18 cellular contexts compared by ENCODE assay signal in genomic region chr18:70355620-70356385, GRCh38.
DNase-seq lines count a peak whose midpoint lies in the region; ATAC-seq, FAIRE-seq and TF ChIP-seq lines count a peak whose summit lies in the region.
"Had no signal": no experiment of that assay in that cellular context is flagged by ENCODE, and none has a peak within 500 bp of the region (broad histone marks: within the 10 kb centered on the region; RNA-seq: fewer than 3 reads in every experiment).

No MANE protein-coding gene starts in this region.

- no peak overlapping the region for H3T11ph ChIP-seq in H9 (ENCODE audit: low read length)

- no peaks in the 10 kb centered on the region for H3K79me2 ChIP-seq in H9 (ENCODE audit: insufficient read depth, low read length)
- no peaks in the 10 kb centered on the region for H3K79me2 ChIP-seq in PC-3 (ENCODE audit: low read length)
- no peaks in the 10 kb centered on the region for H3K79me2 ChIP-seq in keratinocyte (ENCODE audit: control insufficient read depth, insufficient read depth, low read length)

- no peaks in the 10 kb centered on the region for H3K9me1 ChIP-seq in keratinocyte (ENCODE audit: control insufficient read depth, extremely low read depth, insufficient read depth, low read length)

- H3K4me2 ChIP-seq in H9 (ENCODE audit: insufficient read depth, insufficient read length, low read length) = no peak overlapping the region
- no peak overlapping the region; the same call in 1 of the 2 replicates for H3K4me2 ChIP-seq in PC-3 (ENCODE audit: low read length)
- H3K4me2 ChIP-seq in keratinocyte (ENCODE audit: control insufficient read depth, extremely low read depth, insufficient read depth, low read depth, low read length) = no peak overlapping the region
- H3K4me2 ChIP-seq: BLaER1 treated with 17β-estradiol and CSF1 and Interleukin-3, amounts not matched to agents 10 nM and 100 nM had no signal

- no peak overlapping the region for H2BK120ac ChIP-seq in H9 (ENCODE audit: low read depth, low read length, poor library complexity, severe bottlenecking)

- H4K5ac ChIP-seq in H9 (ENCODE audit: insufficient read length, low read depth, low read length) = no peak overlapping the region

- H3K9me3 ChIP-seq in H9 (ENCODE audit: control insufficient read depth, low read depth, low read length) (no peaks in the 10 kb centered on the region), PC-3 (ENCODE audit: low read length) (peaks cover 13% of the 10 kb centered on the region), keratinocyte (ENCODE audit: control insufficient read depth, low read depth, low read length) (peaks cover 2% of the 10 kb centered on the region), psoas muscle (peaks cover 4% of the 10 kb centered on the region)

- peaks cover 5% of the 10 kb centered on the region in 2 experiments for H3K9me3 Mint-ChIP-seq in H9

- no peak overlapping the region for H3K14ac ChIP-seq in H9 (ENCODE audit: insufficient read depth, low read length)

- H3K36me3 Mint-ChIP-seq in H9 (ENCODE audit: insufficient read depth in 1 of 3, low read depth in 3 of 3) = peaks cover 8 to 18% (median 10%) of the 10 kb centered on the region in 3 experiments

- H4K20me1 ChIP-seq in H9 (ENCODE audit: control insufficient read depth, insufficient read depth, insufficient read length) = no peaks in the 10 kb centered on the region
- H4K20me1 ChIP-seq in PC-3 (ENCODE audit: low read length) = no peaks in the 10 kb centered on the region
- no peaks in the 10 kb centered on the region for H4K20me1 ChIP-seq in keratinocyte (ENCODE audit: control insufficient read depth, extremely low read depth, insufficient read depth, low read length)
- H4K20me1 ChIP-seq: BLaER1 treated with 17β-estradiol and CSF1 and Interleukin-3, amounts not matched to agents 10 nM and 100 nM had no signal

- DNase-seq in NCI-H1105 treated with DMSO at 0.1 percent for 48 hours (lab: John Stamatoyannopoulos, UW) (peak; percentile 23), NCI-H1105 (lab: John Stamatoyannopoulos, UW) (no peak), H9 (no peak), PC-3 (no peak), keratinocyte (ENCODE audit: low read depth, low spot score) (no peak), psoas muscle (no peak), GM03348 (ENCODE audit: low spot score) (no peak)
- DNase-seq: KG1, NCI-H1092 treated with DMSO at 0.1 percent for 48 hours, NCI-H1930, NCI-H226, NCI-H774, SIG-M5, SW 1271 had no signal

- H3K4me3 ChIP-seq in PC-3 (ENCODE audit: low read length) (no peak overlapping the region), keratinocyte (ENCODE audit: control insufficient read depth in 2 of 3, extremely low read depth in 1 of 3, insufficient read depth in 2 of 3, low read depth in 1 of 3, low read length in 3 of 3) (no peak overlapping the region), psoas muscle (no peak overlapping the region)
- H3K4me3 ChIP-seq: BLaER1 treated with 17β-estradiol and CSF1 and Interleukin-3, amounts not matched to agents 10 nM and 100 nM had no signal

- H3K36me3 ChIP-seq in PC-3 (ENCODE audit: low read depth, low read length) (peaks cover 26% of the 10 kb centered on the region), keratinocyte (ENCODE audit: control insufficient read depth in 2 of 2, extremely low read depth in 1 of 2, insufficient read depth in 2 of 2, low read length in 2 of 2) (peaks cover 0 to 2% of the 10 kb centered on the region in 2 experiments), psoas muscle (ENCODE audit: insufficient read depth in 1 of 2, low read depth in 1 of 2) (peaks cover 0 to 14% of the 10 kb centered on the region in 2 donors)

- H3K27ac ChIP-seq in H9 (ENCODE audit: insufficient read length, low read depth, low read length) (no peak overlapping the region), PC-3 (ENCODE audit: low read length) (peak overlapping the region; percentile 99), keratinocyte (ENCODE audit: control insufficient read depth, insufficient read depth, low read length) (no peak overlapping the region), psoas muscle (no peak overlapping the region)
- H3K27ac ChIP-seq: 22Rv1; BLaER1 treated with 17β-estradiol and CSF1 and Interleukin-3, amounts not matched to agents 10 nM and 100 nM had no signal

- H3K4ac ChIP-seq in H9 (ENCODE audit: low read depth, low read length) = no peak overlapping the region

- intact Hi-C loops in PC-3 (cut with micrococcal nuclease) = loop anchor here (2.0 to 5.0 kb wide), 2 partner anchors 54 to 159 kb away; no protein-coding TSS in a partner anchor
- intact Hi-C loops in psoas muscle (cut with DNase I) = no loop called here

- peaks cover 11% of the 10 kb centered on the region for H3F3A ChIP-seq in PC-3 (ENCODE audit: low read length, unreplicated experiment)

- no peak overlapping the region for H2BK12ac ChIP-seq in H9 (ENCODE audit: insufficient read length, low read depth, low read length)

- no peak overlapping the region for H3K9ac ChIP-seq in H9 (ENCODE audit: extremely low read depth, insufficient read length, low read length)
- H3K9ac ChIP-seq in PC-3 (ENCODE audit: low read length) = no peak overlapping the region
- H3K9ac ChIP-seq in keratinocyte (ENCODE audit: control insufficient read depth, extremely low read depth, insufficient read depth, low read length) = no peak overlapping the region
- H3K9ac ChIP-seq: BLaER1 treated with 17β-estradiol and CSF1 and Interleukin-3, amounts not matched to agents 10 nM and 100 nM had no signal

- no peak overlapping the region for H2AK5ac ChIP-seq in H9 (ENCODE audit: insufficient read length, low read length)

- no peaks in the 10 kb centered on the region for H3K27me3 Mint-ChIP-seq in H9 (ENCODE audit: low read depth)

- no peaks in the 10 kb centered on the region for H3K79me1 ChIP-seq in H9 (ENCODE audit: insufficient read depth, low read depth, low read length, poor library complexity, severe bottlenecking)

- H4K8ac ChIP-seq in H9 (replicated peaks; ENCODE audit: insufficient read length, low read depth, low read length) = no peak overlapping the region

- no peak for ATAC-seq in PC-3
- no peak for ATAC-seq in GM18868 (IDR thresholded peaks at IDR 0.05; ENCODE audit: unreplicated experiment)
- ATAC-seq in psoas muscle = no peak

- H4K91ac ChIP-seq in H9 (ENCODE audit: insufficient read length, low read depth, low read length) = no peak overlapping the region

- H2BK20ac ChIP-seq in H9 (ENCODE audit: low read depth, low read length, poor library complexity, severe bottlenecking) = no peak overlapping the region

- no peak overlapping the region for H2BK5ac ChIP-seq in H9 (ENCODE audit: insufficient read length, low read length)

- POLR2A ChIA-PET in PC-3 (lab: Charles Lee; ENCODE audit: unreplicated experiment) = no interaction called here

- H3K27me3 ChIP-seq in H9 (ENCODE audit: insufficient read depth, low read length) = no peaks in the 10 kb centered on the region
- H3K27me3 ChIP-seq in PC-3 (ENCODE audit: low read length) = no peaks in the 10 kb centered on the region
- H3K27me3 ChIP-seq in keratinocyte (ENCODE audit: control insufficient read depth, extremely low read depth, insufficient read depth, low read length) = no peaks in the 10 kb centered on the region
- no peaks in the 10 kb centered on the region for H3K27me3 ChIP-seq in psoas muscle (ENCODE audit: insufficient read depth in 3 of 3, low read length in 2 of 3)
- H3K27me3 ChIP-seq: BLaER1 treated with 17β-estradiol and CSF1 and Interleukin-3, amounts not matched to agents 10 nM and 100 nM had no signal

- H3K9me2 ChIP-seq in PC-3 (replicated peaks; ENCODE audit: low read length) = no peaks in the 10 kb centered on the region

- CTCF ChIA-PET in PC-3 (lab: Charles Lee) = interaction anchor here (0.6 to 1.0 kb wide), 2 partner anchors 66 to 93 kb away, joined by 3 to 5 read pairs; no protein-coding TSS in a partner anchor

- WGBS in H9 (ENCODE audit: extremely low coverage, insufficient read length, low lambda C conversion rate) = no CpG with 5 or more reads among the region's 5 CpGs
- WGBS in psoas muscle, 3 donors = 64 to 73% (median 66%) methylated on average over 5 of the region's 5 CpGs

- H3K56ac ChIP-seq in H9 (ENCODE audit: insufficient read length, low read depth, low read length) = no peak overlapping the region

- H3K27ac Mint-ChIP-seq in H9 = peak overlapping the region in 2 of 3 experiments; percentile 59 to 66; a peak in 3 of 7 replicates
- H3K27ac Mint-ChIP-seq: T-helper 2 cell treated with Interferon-gamma antibody and Interleukin-4, amounts not matched to agents 5 μg/mL and 100 μg/mL, for 36 hours had no signal

- H3K23me2 ChIP-seq in H9 (ENCODE audit: insufficient read length, low read depth, low read length, poor library complexity, severe bottlenecking) = no peaks in the 10 kb centered on the region

- TF ChIP-seq CTCF in H9 (conservative IDR thresholded peaks at IDR 0.05) (no peak), PC-3 (conservative IDR thresholded peaks at IDR 0.05; ENCODE audit: low read depth, low read length) (no peak), keratinocyte (optimal IDR thresholded peaks at IDR 0.05 in 1 of 3, IDR thresholded peaks at IDR 0.05 in 1 of 3, conservative IDR thresholded peaks at IDR 0.05 in 1 of 3; ENCODE audit: extremely low read depth in 1 of 3, insufficient read depth in 2 of 3, low read length in 3 of 3) (no peak), psoas muscle (IDR thresholded peaks at IDR 0.05) (no peak)

- no peak overlapping the region; a peak in 1 of 5 replicates for H3K4me3 Mint-ChIP-seq in H9
- H3K4me3 Mint-ChIP-seq: T-helper 2 cell treated with Interferon-gamma antibody and Interleukin-4, amounts not matched to agents 5 μg/mL and 100 μg/mL, for 36 hours had no signal

- peaks cover 2% of the 10 kb centered on the region; the same call in 1 of the 2 replicates for H3K4me1 ChIP-seq in H9 (ENCODE audit: insufficient read depth, low read length)
- peaks cover 42% of the 10 kb centered on the region for H3K4me1 ChIP-seq in PC-3 (ENCODE audit: insufficient read depth, low read length)
- H3K4me1 ChIP-seq in keratinocyte (ENCODE audit: control insufficient read depth, extremely low read depth, insufficient read depth, low read length) = peaks cover 17% of the 10 kb centered on the region
- H3K4me1 ChIP-seq in psoas muscle = no peaks in the 10 kb centered on the region

- no TSS peak for BruUV-seq in PC-3 (replicated peaks; lab: Mats Ljungman, UMichigan)

- H3K23ac ChIP-seq in H9 (ENCODE audit: insufficient read length, low read depth, low read length) = no peak overlapping the region

- H2AFZ ChIP-seq in H9 (ENCODE audit: low read length) (no peak overlapping the region), PC-3 (ENCODE audit: low read length) (no peak overlapping the region), keratinocyte (ENCODE audit: control insufficient read depth, low read length) (no peak overlapping the region)

- dilution Hi-C loops in keratinocyte (cut with MboI; ENCODE audit: extremely low pct_ligation_motif_present, low sequenced_read_pairs) = no loop called here

- H2BK15ac ChIP-seq in H9 (ENCODE audit: low read depth, low read length) = no peak overlapping the region

- H3K4me1 Mint-ChIP-seq in H9 = peaks cover 27 to 28% of the 10 kb centered on the region in 2 experiments

- peak; percentile 5 for FAIRE-seq in keratinocyte (lab: Jason Lieb, UNC)

- no peak overlapping the region for H3K18ac ChIP-seq in H9 (ENCODE audit: insufficient read length, low read depth, low read length)
